Comparison of ENCODE assay signal across 18 cellular contexts in the genomic region with DNA sequence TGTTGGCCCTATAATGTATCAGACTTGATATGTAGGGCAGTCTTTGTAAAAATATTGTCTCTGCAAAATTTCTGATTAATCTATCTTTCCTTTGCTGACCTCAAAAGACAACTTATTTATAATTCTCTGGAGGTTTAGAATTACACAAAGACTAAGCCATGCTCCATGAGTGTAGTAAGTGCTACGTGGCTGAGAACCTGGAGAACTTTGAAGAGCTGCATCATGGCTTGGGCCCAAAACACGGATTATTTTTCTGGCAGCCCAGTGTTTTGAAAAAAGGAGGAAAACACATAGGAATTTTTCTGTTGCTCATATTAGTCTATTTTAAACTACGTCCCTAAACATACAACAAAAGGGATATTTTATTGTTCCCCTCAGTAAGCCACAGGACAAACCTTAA.
A peak's percentile ranks its signal among the peaks of the same experiment; 100 is the strongest.
DNase-seq lines count a peak whose midpoint lies in the region; ATAC-seq and TF ChIP-seq lines count a peak whose summit lies in the region.
"Had no signal": no experiment of that assay in that cellular context is flagged by ENCODE, and none has a peak within 500 bp of the region (broad histone marks: within the 10 kb centered on the region; RNA-seq: fewer than 3 reads in every experiment).

No MANE protein-coding gene starts in this region.

- H3K36me3 Mint-ChIP-seq in mesothelial cell of epicardium (no peaks in the 10 kb centered on the region), chondrocyte (ENCODE audit: low read depth) (no peaks in the 10 kb centered on the region)
- H3K36me3 Mint-ChIP-seq: CD8-positive, alpha-beta T cell had no signal

- DNase-seq in cerebellum (ENCODE audit: low spot score) (peak; percentile 26), mesothelial cell of epicardium (ENCODE audit: low spot score in 2 of 2, unreplicated experiment in 2 of 2) (no peak), retinal pigment epithelial cell (ENCODE audit: low read depth) (peak; percentile 77), chondrocyte (ENCODE audit: low spot score) (no peak), mesendoderm (no peak)
- DNase-seq: AML-193; Caco-2; Calu3; CD4-positive, alpha-beta T cell; CD8-positive, alpha-beta T cell; DMS79 treated with DMSO at 0.1 percent for 48 hours; GF-D8 had no signal

- H3K18ac ChIP-seq in mesendoderm (ENCODE audit: low read length) = no peak overlapping the region

- no peak overlapping the region for H4K8ac ChIP-seq in mesendoderm (ENCODE audit: low read depth, low read length)

- H2AK5ac ChIP-seq in mesendoderm (ENCODE audit: low read length) = no peak overlapping the region

- H2BK120ac ChIP-seq in mesendoderm (ENCODE audit: low read depth, low read length) = no peak overlapping the region

- no peak overlapping the region for H3K4me2 ChIP-seq in mesendoderm (ENCODE audit: low read length)
- H3K4me2 ChIP-seq: A549; BLaER1 treated with 17β-estradiol and CSF1 and Interleukin-3, amounts not matched to agents 10 nM and 100 nM had no signal

- H3K36me3 ChIP-seq in mesendoderm (ENCODE audit: control insufficient read depth, insufficient read depth, low read length) = no peaks in the 10 kb centered on the region
- H3K36me3 ChIP-seq: BLaER1 treated with 17β-estradiol and CSF1 and Interleukin-3, amounts not matched to agents 10 nM and 100 nM had no signal

- no CpG with 5 or more reads among the region's 3 CpGs for WGBS in mesendoderm (ENCODE audit: extremely low coverage, insufficient coverage, low lambda C conversion rate)

- no peaks in the 10 kb centered on the region for H3K27me3 ChIP-seq in mesendoderm (ENCODE audit: insufficient read depth, low read length, poor library complexity)
- H3K27me3 ChIP-seq: BLaER1 treated with 17β-estradiol and CSF1 and Interleukin-3, amounts not matched to agents 10 nM and 100 nM had no signal

- no peaks in the 10 kb centered on the region for H3K27me3 Mint-ChIP-seq in mesothelial cell of epicardium (ENCODE audit: low read depth)
- H3K27me3 Mint-ChIP-seq in chondrocyte (ENCODE audit: low read depth) = peaks cover 1% of the 10 kb centered on the region
- H3K27me3 Mint-ChIP-seq: B cell; CD4-positive, alpha-beta T cell had no signal

- H3K27ac Mint-ChIP-seq in mesothelial cell of epicardium (peak overlapping the region; percentile 83), chondrocyte (ENCODE audit: unreplicated experiment) (no peak overlapping the region)
- H3K27ac Mint-ChIP-seq: B cell; CD4-positive, alpha-beta T cell; CD8-positive, alpha-beta T cell had no signal

- H3K23ac ChIP-seq in mesendoderm (ENCODE audit: low read length) = no peak overlapping the region

- no peak overlapping the region for H3K4ac ChIP-seq in mesendoderm (ENCODE audit: low read depth, low read length)

- TF ChIP-seq CTCF in mesothelial cell of epicardium (IDR thresholded peaks at IDR 0.05; ENCODE audit: unreplicated experiment) = no peak
- TF ChIP-seq CTCF in retinal pigment epithelial cell (conservative IDR thresholded peaks at IDR 0.05; ENCODE audit: low read depth, low read length) = no peak
- no peak for TF ChIP-seq CTCF in chondrocyte (IDR thresholded peaks at IDR 0.05)

- H3K56ac ChIP-seq in mesendoderm (ENCODE audit: low read length) = no peak overlapping the region

- H3K9me3 Mint-ChIP-seq in mesothelial cell of epicardium = peaks cover under 1% of the 10 kb centered on the region
- no peaks in the 10 kb centered on the region for H3K9me3 Mint-ChIP-seq in chondrocyte (ENCODE audit: low read depth)
- H3K9me3 Mint-ChIP-seq: CD4-positive, alpha-beta T cell; CD8-positive, alpha-beta T cell had no signal

- no peak overlapping the region for H2BK15ac ChIP-seq in mesendoderm (replicated peaks; ENCODE audit: low read depth)

- no peak overlapping the region for H3K9ac ChIP-seq in mesendoderm (ENCODE audit: low read length)
- H3K9ac ChIP-seq: BLaER1 treated with 17β-estradiol and CSF1 and Interleukin-3, amounts not matched to agents 10 nM and 100 nM had no signal

- H4K5ac ChIP-seq in mesendoderm (ENCODE audit: low read length) = no peak overlapping the region

- H3K4me3 ChIP-seq in retinal pigment epithelial cell (ENCODE audit: low read length) (no peak overlapping the region), mesendoderm (ENCODE audit: low read length) (no peak overlapping the region)
- H3K4me3 ChIP-seq: A549; BLaER1 treated with 17β-estradiol and CSF1 and Interleukin-3, amounts not matched to agents 10 nM and 100 nM had no signal

- H3K4me1 Mint-ChIP-seq in mesothelial cell of epicardium (peaks cover 44% of the 10 kb centered on the region), chondrocyte (ENCODE audit: low read depth) (no peaks in the 10 kb centered on the region)
- H3K4me1 Mint-ChIP-seq: B cell had no signal

- H3K79me2 ChIP-seq in mesendoderm (ENCODE audit: control insufficient read depth, insufficient read depth, low read length) = no peaks in the 10 kb centered on the region

- no peak for ATAC-seq in GM21367 (IDR thresholded peaks at IDR 0.05; ENCODE audit: unreplicated experiment)
- ATAC-seq: A549; CD8-positive, alpha-beta T cell had no signal

- no peaks in the 10 kb centered on the region for H3K4me1 ChIP-seq in mesendoderm (ENCODE audit: control insufficient read depth, low read depth, low read length)
- H3K4me1 ChIP-seq: A549; BLaER1 treated with 17β-estradiol and CSF1 and Interleukin-3, amounts not matched to agents 10 nM and 100 nM; Caco-2 had no signal

- H3K4me3 Mint-ChIP-seq in mesothelial cell of epicardium (no peak overlapping the region), chondrocyte (ENCODE audit: unreplicated experiment) (no peak overlapping the region)
- H3K4me3 Mint-ChIP-seq: B cell; CD4-positive, alpha-beta T cell; CD8-positive, alpha-beta T cell had no signal

- no peak overlapping the region for H2BK5ac ChIP-seq in mesendoderm (ENCODE audit: low read length)

- no peak overlapping the region for H3K27ac ChIP-seq in mesendoderm (ENCODE audit: low read depth, low read length)
- H3K27ac ChIP-seq: 22Rv1; A549; BLaER1 treated with 17β-estradiol and CSF1 and Interleukin-3, amounts not matched to agents 10 nM and 100 nM; C4-2B had no signal

- H3K79me1 ChIP-seq in mesendoderm (ENCODE audit: low read length) = no peaks in the 10 kb centered on the region

Comparison
In these comparisons a context has a peak if more than half of its experiments do, and no peak if none do; other contexts are left out.
1. DNase-seq: peak in cerebellum (single experiment) and retinal pigment epithelial cell (single experiment); none in mesothelial cell of epicardium (0 of 2), chondrocyte (single experiment) and mesendoderm (single experiment).